Comparison of ENCODE assay signal across 13 cellular contexts in the genomic region with DNA sequence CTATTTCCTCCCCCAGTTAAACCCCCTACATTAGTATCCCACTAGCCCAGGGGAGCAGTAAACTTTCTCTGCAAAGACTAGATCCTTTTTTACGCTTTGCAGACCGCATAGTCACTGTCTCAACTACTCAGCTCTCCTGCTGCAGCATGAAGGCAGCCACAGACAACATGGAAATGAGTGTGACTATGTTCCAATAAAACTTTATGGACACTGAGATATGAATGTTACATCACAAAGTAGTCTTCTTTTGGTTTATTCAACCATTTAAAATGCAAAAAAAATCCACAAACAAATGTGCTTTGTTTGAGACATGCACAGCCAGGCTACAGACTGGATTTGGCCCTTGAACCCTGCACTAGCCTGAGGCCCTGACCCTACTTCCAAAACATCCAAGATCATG. TPM values are rescaled to one million over a fixed set of nuclear protein-coding genes. Genes with fewer than 3 reads are reported as not detected.
A peak's percentile ranks its signal among the peaks of the same experiment; 100 is the strongest.
DNase-seq lines count a peak whose midpoint lies in the region; ATAC-seq and TF ChIP-seq lines count a peak whose summit lies in the region.
"Had no signal": no experiment of that assay in that cellular context is flagged by ENCODE, and none has a peak within 500 bp of the region (broad histone marks: within the 10 kb centered on the region; RNA-seq: fewer than 3 reads in every experiment).

No MANE protein-coding gene starts in this region.

- H4K20me1 ChIP-seq in Loucy (ENCODE audit: insufficient read depth, low read length, poor library complexity, severe bottlenecking) = peaks cover 21% of the 10 kb centered on the region

- H3K9ac ChIP-seq in Loucy (ENCODE audit: low read depth, low read length, poor library complexity, severe bottlenecking) = peak overlapping the region; percentile 96

- peaks cover 9% of the 10 kb centered on the region for H3F3A ChIP-seq in Loucy (ENCODE audit: low read depth)

- H3K4me1 Mint-ChIP-seq in CD4-positive, CD25-positive, alpha-beta regulatory T cell = peaks cover 10 to 77% (median 51%) of the 10 kb centered on the region in 4 donors
- peaks cover 46% of the 10 kb centered on the region for H3K4me1 Mint-ChIP-seq in neural crest cell

- peak overlapping the region; percentile 100 for H3K4me3 ChIP-seq in CD4-positive, CD25-positive, alpha-beta regulatory T cell (ENCODE audit: low read depth, low read length)
- H3K4me3 ChIP-seq in Loucy (ENCODE audit: low read length, poor library complexity, severe bottlenecking) = peak overlapping the region; percentile 91
- peak overlapping the region; percentile 93 for H3K4me3 ChIP-seq in coronary artery
- peak overlapping the region in 1 of 4 donors; percentile 88 for H3K4me3 ChIP-seq in upper lobe of left lung

- H3K27ac Mint-ChIP-seq in CD4-positive, CD25-positive, alpha-beta regulatory T cell = peak overlapping the region; percentile 59 to 99 (median 60)
- no peak overlapping the region for H3K27ac Mint-ChIP-seq in neural crest cell (ENCODE audit: unreplicated experiment)

- no peaks in the 10 kb centered on the region for H3K9me2 ChIP-seq in Loucy (replicated peaks; ENCODE audit: low read depth, low read length)

- H3K9me3 ChIP-seq in CD4-positive, CD25-positive, alpha-beta regulatory T cell (ENCODE audit: control insufficient read depth in 2 of 2, low read length in 2 of 2) = no peaks in the 10 kb centered on the region
- H3K9me3 ChIP-seq in Loucy (ENCODE audit: insufficient read depth, low read depth, low read length) = no peaks in the 10 kb centered on the region
- no peaks in the 10 kb centered on the region for H3K9me3 ChIP-seq in upper lobe of left lung
- H3K9me3 ChIP-seq: colonic mucosa had no signal

- peaks cover 55% of the 10 kb centered on the region for H3K79me2 ChIP-seq in Loucy (ENCODE audit: insufficient read depth, low read length)

- H3K27me3 Mint-ChIP-seq in CD4-positive, CD25-positive, alpha-beta regulatory T cell = peaks cover 4% of the 10 kb centered on the region
- H3K27me3 Mint-ChIP-seq in neural crest cell (ENCODE audit: low read depth) = no peaks in the 10 kb centered on the region

- TF ChIP-seq EP300 in upper lobe of left lung (IDR thresholded peaks at IDR 0.05) = no peak

- TF ChIP-seq CTCF in Loucy (conservative IDR thresholded peaks at IDR 0.05; ENCODE audit: low read length) = no peak
- no peak for TF ChIP-seq CTCF in coronary artery (IDR thresholded peaks at IDR 0.05)
- TF ChIP-seq CTCF in neural crest cell (conservative IDR thresholded peaks at IDR 0.05) = no peak
- no peak for TF ChIP-seq CTCF in upper lobe of left lung (IDR thresholded peaks at IDR 0.05)

- no peak for ATAC-seq in CD4-positive, CD25-positive, alpha-beta regulatory T cell (ENCODE audit: low read depth in 2 of 2)
- ATAC-seq in upper lobe of left lung (ENCODE audit: low FRiP score in 2 of 2) = no peak
- no peak for ATAC-seq in HG02642 (IDR thresholded peaks at IDR 0.05; ENCODE audit: poor library complexity, unreplicated experiment)

- H3K36me3 Mint-ChIP-seq in CD4-positive, CD25-positive, alpha-beta regulatory T cell = peaks cover 5% of the 10 kb centered on the region
- H3K36me3 Mint-ChIP-seq in neural crest cell (ENCODE audit: low read depth) = peaks cover 3% of the 10 kb centered on the region

- no peak overlapping the region for H3K27ac ChIP-seq in CD4-positive, CD25-positive, alpha-beta regulatory T cell (ENCODE audit: insufficient read depth, low read length, poor library complexity, severe bottlenecking)
- H3K27ac ChIP-seq in coronary artery = no peak overlapping the region
- no peak overlapping the region for H3K27ac ChIP-seq in upper lobe of left lung
- H3K27ac ChIP-seq: colonic mucosa had no signal

- 87 to 90% methylated on average over 2 of the region's 2 CpGs for WGBS in upper lobe of left lung, 2 donors

- no peaks in the 10 kb centered on the region for H3K27me3 ChIP-seq in CD4-positive, CD25-positive, alpha-beta regulatory T cell (ENCODE audit: control insufficient read depth, insufficient read depth, low read length)
- no peaks in the 10 kb centered on the region for H3K27me3 ChIP-seq in Loucy (ENCODE audit: insufficient read depth, low read length, poor library complexity, severe bottlenecking)
- H3K27me3 ChIP-seq in upper lobe of left lung = no peaks in the 10 kb centered on the region
- H3K27me3 ChIP-seq: colonic mucosa had no signal

- peak overlapping the region; percentile 84 for H3K4me2 ChIP-seq in Loucy (ENCODE audit: low read depth, low read length, poor library complexity, severe bottlenecking)

- peaks cover 48% of the 10 kb centered on the region for H3K4me1 ChIP-seq in CD4-positive, CD25-positive, alpha-beta regulatory T cell (ENCODE audit: control insufficient read depth, insufficient read depth, low read length, poor library complexity, severe bottlenecking)
- H3K4me1 ChIP-seq in Loucy (ENCODE audit: insufficient read depth, low read length, poor library complexity, severe bottlenecking) (peaks cover 42% of the 10 kb centered on the region), upper lobe of left lung (peaks cover 33 to 40% (median 36%) of the 10 kb centered on the region in 4 donors)

- peaks cover 5% of the 10 kb centered on the region for H3K36me3 ChIP-seq in CD4-positive, CD25-positive, alpha-beta regulatory T cell (ENCODE audit: control insufficient read depth, insufficient read depth, low read length)
- H3K36me3 ChIP-seq in Loucy (ENCODE audit: insufficient read depth, low read length) = no peaks in the 10 kb centered on the region
- H3K36me3 ChIP-seq in upper lobe of left lung = peaks cover 0 to 26% (median 7%) of the 10 kb centered on the region in 4 donors
- H3K36me3 ChIP-seq: colonic mucosa had no signal

- peak overlapping the region; percentile 98 to 99 (median 98) for H3K4me3 Mint-ChIP-seq in CD4-positive, CD25-positive, alpha-beta regulatory T cell
- peak overlapping the region; percentile 80 for H3K4me3 Mint-ChIP-seq in neural crest cell

- no peak for TF ChIP-seq POLR2A in upper lobe of left lung (IDR thresholded peaks at IDR 0.05)

- no peak overlapping the region for H2AFZ ChIP-seq in Loucy (ENCODE audit: low read length)

- H3K9me3 Mint-ChIP-seq in CD4-positive, CD25-positive, alpha-beta regulatory T cell = no peaks in the 10 kb centered on the region
- no peaks in the 10 kb centered on the region for H3K9me3 Mint-ChIP-seq in neural crest cell

- DNase-seq in CD4-positive, CD25-positive, alpha-beta regulatory T cell = no peak
- DNase-seq in coronary artery (ENCODE audit: low spot score) = no peak
- DNase-seq in neural crest cell (ENCODE audit: low read depth, low spot score) = no peak
- DNase-seq in Kasumi-1 (lab: John Stamatoyannopoulos, UW) = no peak
- DNase-seq in NCI-H2029 (lab: John Stamatoyannopoulos, UW) = no peak
- no peak for DNase-seq in upper lobe of left lung
- DNase-seq: colonic mucosa; DMS 273 treated with DMSO at 0.1 percent for 48 hours; NCI-H510A treated with DMSO at 0.1 percent for 48 hours; stimulated activated CD4-positive, alpha-beta T cell treated with anti-CD3 and anti-CD28 coated beads, Interleukin-15, amount 100 ng/mL, for 24 hours; stimulated activated naive CD4-positive, alpha-beta T cell had no signal

RNA-seq across cellular contexts. Expression of gene RNASEK, which starts 1.9 kb away (rescaled TPM):
- total RNA-seq in CD4-positive, CD25-positive, alpha-beta regulatory T cell = 128 TPM
- 100 to 1,000 TPM; 556 to 649 (median 611) TPM for polyA plus RNA-seq in CD4-positive, CD25-positive, alpha-beta regulatory T cell
- total RNA-seq in neural crest cell (143 and 157 TPM in 2 replicates), upper lobe of left lung (100 to 1,000 TPM in 5 of 6 donors, 10 to 100 TPM in 1; 85.9 to 304 (median 175) TPM)

RNA-seq across cellular contexts. Expression of gene BCL6B, which starts 12.3 kb away (rescaled TPM):
- 0.42 TPM for total RNA-seq in CD4-positive, CD25-positive, alpha-beta regulatory T cell
- polyA plus RNA-seq in CD4-positive, CD25-positive, alpha-beta regulatory T cell = not detected
- 0.41 and 0.42 TPM in 2 replicates for total RNA-seq in neural crest cell
- 10 to 100 TPM in 3 of 6 donors, 1 to 10 TPM in 3; 2.1 to 83.1 (median 9.4) TPM for total RNA-seq in upper lobe of left lung

RNA-seq across cellular contexts. Expression of gene ALOX12, which starts 14.7 kb away (rescaled TPM):
- 2.7 TPM for total RNA-seq in CD4-positive, CD25-positive, alpha-beta regulatory T cell
- under 1 TPM; 0.18 to 0.88 (median 0.20) TPM for polyA plus RNA-seq in CD4-positive, CD25-positive, alpha-beta regulatory T cell
- total RNA-seq in neural crest cell = 0.16 TPM in 1 of 2 replicates, not detected in the other
- total RNA-seq in upper lobe of left lung = 1 to 10 TPM in 2 of 6 donors, under 1 TPM in 4; 0.26 to 3.1 (median 0.46) TPM

RNA-seq across cellular contexts. Expression of gene SLC16A13, which starts 25.3 kb away (rescaled TPM):
- 3.8 TPM for total RNA-seq in CD4-positive, CD25-positive, alpha-beta regulatory T cell
- polyA plus RNA-seq in CD4-positive, CD25-positive, alpha-beta regulatory T cell = 1 to 10 TPM; 1.1 to 1.9 (median 1.5) TPM
- 11.1 and 12.2 TPM in 2 replicates for total RNA-seq in neural crest cell
- 10 to 100 TPM in 4 of 6 donors, 1 to 10 TPM in 2; 2.3 to 26.2 (median 10.7) TPM for total RNA-seq in upper lobe of left lung

RNA-seq across cellular contexts. Expression of gene SLC16A11, which starts 33.4 kb away (rescaled TPM):
- 0.39 TPM for total RNA-seq in CD4-positive, CD25-positive, alpha-beta regulatory T cell
- polyA plus RNA-seq in CD4-positive, CD25-positive, alpha-beta regulatory T cell = 1 to 10 TPM in 1 of 4 donors, under 1 TPM in 2, not detected in 1; 0.30 to 1.2 (median 0.67) TPM
- total RNA-seq in neural crest cell (not detected in 2 replicates), upper lobe of left lung (10 to 100 TPM in 2 of 6 donors, 1 to 10 TPM in 4; 2.7 to 35.0 (median 6.1) TPM)
